8 cellular contexts compared by ENCODE assay signal in the genomic region with DNA sequence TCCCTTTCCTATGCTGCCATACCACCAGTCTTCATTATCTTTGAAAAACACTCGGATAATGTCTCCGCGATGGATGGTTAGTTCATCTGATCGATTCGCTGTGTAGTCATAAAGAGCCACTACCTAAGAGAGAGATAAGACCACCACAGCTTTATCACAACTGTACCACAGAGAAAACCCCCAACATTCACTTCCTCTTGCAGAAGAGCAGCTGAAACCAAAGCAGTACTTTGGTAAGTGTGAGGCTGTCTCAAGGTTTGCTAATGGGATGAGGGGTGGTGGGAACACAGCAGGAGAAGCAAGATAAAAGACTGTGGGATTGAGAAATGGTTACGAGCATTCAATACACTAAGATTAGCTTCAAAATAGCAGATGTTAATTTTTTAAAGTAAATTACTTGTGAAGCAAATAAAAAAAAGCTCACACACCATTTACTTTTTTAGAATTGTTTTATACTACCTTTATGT.
A peak's percentile ranks its signal among the peaks of the same experiment; 100 is the strongest.
DNase-seq lines count a peak whose midpoint lies in the region; ATAC-seq and TF ChIP-seq lines count a peak whose summit lies in the region.

No MANE protein-coding gene starts in this region.

- peak in 1 of 5 donors; percentile 0 for DNase-seq in CD8-positive, alpha-beta memory T cell
- DNase-seq in GM20000 (ENCODE audit: low spot score) (peak; percentile 69), WTC11 (ENCODE audit: low spot score) (no peak), cerebellum (ENCODE audit: low spot score) (no peak), DMS53 treated with DMSO at 0.1 percent for 48 hours (lab: John Stamatoyannopoulos, UW; ENCODE audit: unreplicated experiment) (no peak), SJCRH30 (no peak)
- no peak for DNase-seq in stimulated activated CD4-positive, alpha-beta T cell treated with anti-CD3 and anti-CD28 coated beads, Interleukin-4, amount 100 ng/mL, for 1 hour

- no peaks in the 10 kb centered on the region for H3K4me1 ChIP-seq in CD8-positive, alpha-beta memory T cell (ENCODE audit: insufficient read depth, low read length)
- H3K4me1 ChIP-seq in SJCRH30, result no peaks in the 10 kb centered on the region

- H3K4me1 Mint-ChIP-seq in CD8-positive, alpha-beta memory T cell, result peaks cover 8 to 10% (median 8%) of the 10 kb centered on the region in 3 donors
- peaks cover 12% of the 10 kb centered on the region for H3K4me1 Mint-ChIP-seq in WTC11

- POLR2A ChIA-PET in CD8-positive, alpha-beta memory T cell (lab: Charles Lee), result no interaction called here
- POLR2A ChIA-PET in WTC11 (lab: Charles Lee), result no interaction called here

- no peaks in the 10 kb centered on the region for H3K9me3 ChIP-seq in CD8-positive, alpha-beta memory T cell (ENCODE audit: low read length)
- H3K9me3 ChIP-seq in SJCRH30 (replicated peaks), result no peaks in the 10 kb centered on the region

- H3K9me3 Mint-ChIP-seq in CD8-positive, alpha-beta memory T cell, result peaks cover 0 to 1% (median 0%) of the 10 kb centered on the region in 5 donors
- H3K9me3 Mint-ChIP-seq in WTC11, result no peaks in the 10 kb centered on the region

- TF ChIP-seq CTCF in GM20000 (IDR thresholded peaks at IDR 0.05; ENCODE audit: extremely low read depth, missing control alignments), result no peak
- TF ChIP-seq CTCF in WTC11 (IDR thresholded peaks at IDR 0.05), result no peak

- no peak overlapping the region for H3K27ac Mint-ChIP-seq in CD8-positive, alpha-beta memory T cell
- peak overlapping the region; percentile 20 for H3K27ac Mint-ChIP-seq in WTC11

- peak overlapping the region in 1 of 7 donors; percentile 3 for H3K4me3 Mint-ChIP-seq in CD8-positive, alpha-beta memory T cell
- H3K4me3 Mint-ChIP-seq in WTC11, result no peak overlapping the region; the same call in 1 of the 2 replicates

- peaks cover 0 to 3% (median 2%) of the 10 kb centered on the region in 3 donors for H3K36me3 Mint-ChIP-seq in CD8-positive, alpha-beta memory T cell
- H3K36me3 Mint-ChIP-seq in WTC11, result no peaks in the 10 kb centered on the region

- ATAC-seq in HG03354 (IDR thresholded peaks at IDR 0.05; ENCODE audit: poor library complexity, severe bottlenecking, unreplicated experiment) (peak; percentile 98), WTC11 (peak; percentile 65)

- H3K36me3 ChIP-seq in CD8-positive, alpha-beta memory T cell (ENCODE audit: insufficient read depth, low read length), result no peaks in the 10 kb centered on the region
- H3K36me3 ChIP-seq in SJCRH30, result no peaks in the 10 kb centered on the region

- H3K27me3 Mint-ChIP-seq in CD8-positive, alpha-beta memory T cell, result peaks cover 0 to 1% of the 10 kb centered on the region in 2 donors
- no peaks in the 10 kb centered on the region for H3K27me3 Mint-ChIP-seq in WTC11 (ENCODE audit: low read depth)

- CTCF ChIA-PET in CD8-positive, alpha-beta memory T cell (lab: Charles Lee), result no interaction called here
- CTCF ChIA-PET in WTC11 (lab: Charles Lee), result interaction anchor here (1.1 kb wide), 1 partner anchor 8 kb away, joined by 3 read pairs; no protein-coding TSS in a partner anchor

- peak overlapping the region; percentile 68 for H3K27ac ChIP-seq in CD8-positive, alpha-beta memory T cell (ENCODE audit: low read depth, low read length)
- H3K27ac ChIP-seq in SJCRH30, result no peak overlapping the region

- H3K4me3 ChIP-seq in CD8-positive, alpha-beta memory T cell (ENCODE audit: low read length), result no peak overlapping the region
- H3K4me3 ChIP-seq in SJCRH30, result no peak overlapping the region

- no peaks in the 10 kb centered on the region for H3K27me3 ChIP-seq in CD8-positive, alpha-beta memory T cell (ENCODE audit: insufficient read depth, low read length, poor library complexity, severe bottlenecking)
- H3K27me3 ChIP-seq in SJCRH30, result no peaks in the 10 kb centered on the region

TF ChIP-seq in WTC11, 78 proteins besides CTCF, POLR2A, EP300 and RAD21:
- TF ChIP-seq ZNF138 (CRISPR knock-in tag; conservative IDR thresholded peaks at IDR 0.05), result no peak
- no peak for TF ChIP-seq TCF7 (CRISPR knock-in tag; IDR thresholded peaks at IDR 0.05; ENCODE audit: low read depth)
- no peak for TF ChIP-seq MYBL2 (CRISPR knock-in tag; IDR thresholded peaks at IDR 0.05)
